In genomic region chr12:129074379-129074778, GRCh38 we compare ENCODE assay signal across 34 cellular contexts.
"Had no signal": no experiment of that assay in that cellular context is flagged by ENCODE, and none has a peak within 500 bp of the region (broad histone marks: within the 10 kb centered on the region; RNA-seq: fewer than 3 reads in every experiment).

No MANE protein-coding gene starts in this region.

- DNase-seq: Karpas-422, Kasumi-1, KG1, MG63, MM.1S, MV-4-11, NCI-H1048, NCI-H1092, NCI-H1092 treated with DMSO at 0.1 percent for 48 hours, NCI-H1105, NCI-H1105 treated with DMSO at 0.1 percent for 48 hours, NCI-H1417, NCI-H1417 treated with DMSO at 0.1 percent for 48 hours, NCI-H1436, NCI-H1436 treated with DMSO at 0.1 percent for 48 hours, NCI-H146, NCI-H1694, NCI-H1694 treated with DMSO at 0.1 percent for 48 hours, NCI-H187, NCI-H187 treated with DMSO at 0.1 percent for 48 hours, NCI-H1930, NCI-H2029, NCI-H2029 treated with DMSO at 0.1 percent for 48 hours, NCI-H2081, NCI-H2081 treated with DMSO at 0.1 percent for 48 hours, NCI-H2107, NCI-H2171, NCI-H2171 treated with DMSO at 0.1 percent for 48 hours, NCI-H2227 treated with DMSO at 0.1 percent for 48 hours, NCI-H226, NCI-H345, NCI-H446, NCI-H446 treated with DMSO at 0.1 percent for 48 hours, NCI-H510A had no signal
